In genomic region chr20:35303735-35304431, GRCh38 we compare ENCODE assay signal across 8 cellular contexts. TPM values are rescaled to one million over a fixed set of nuclear protein-coding genes. Genes with fewer than 3 reads are reported as not detected.
DNase-seq lines count a peak whose midpoint lies in the region; ATAC-seq and TF ChIP-seq lines count a peak whose summit lies in the region.

No MANE protein-coding gene starts in this region.

- H3K9me3 ChIP-seq in Loucy (ENCODE audit: insufficient read depth, low read depth, low read length) (no peaks in the 10 kb centered on the region), neural progenitor cell (ENCODE audit: low read depth) (no peaks in the 10 kb centered on the region)

- H3K9me2 ChIP-seq in Loucy (replicated peaks; ENCODE audit: low read depth, low read length): no peaks in the 10 kb centered on the region

- no peak overlapping the region for H3K27ac ChIP-seq in neural progenitor cell

- no peaks in the 10 kb centered on the region for H3F3A ChIP-seq in Loucy (ENCODE audit: low read depth)
- no peaks in the 10 kb centered on the region for H3F3A ChIP-seq in neural progenitor cell (ENCODE audit: low read depth)

- no peak overlapping the region for H3K4me3 Mint-ChIP-seq in neural progenitor cell
- peak overlapping the region; percentile 6 to 58 for H3K4me3 Mint-ChIP-seq in stimulated activated naive CD8-positive, alpha-beta T cell treated with anti-CD3 and anti-CD28 coated beads, Interleukin-15, amount 100 ng/mL, for 72 hours

- H4K20me1 ChIP-seq in Loucy (ENCODE audit: insufficient read depth, low read length, poor library complexity, severe bottlenecking): no peaks in the 10 kb centered on the region
- H4K20me1 ChIP-seq in neural progenitor cell (ENCODE audit: low read depth): no peaks in the 10 kb centered on the region

- H2AFZ ChIP-seq in Loucy (ENCODE audit: low read length) (no peak overlapping the region; the same call in 1 of the 2 replicates), neural progenitor cell (replicated peaks) (no peak overlapping the region)

- H3K4me1 Mint-ChIP-seq in neural progenitor cell: peaks cover 3% of the 10 kb centered on the region
- peaks cover 57% of the 10 kb centered on the region for H3K4me1 Mint-ChIP-seq in stimulated activated naive CD8-positive, alpha-beta T cell treated with anti-CD3 and anti-CD28 coated beads, Interleukin-15, amount 100 ng/mL, for 72 hours

- H3K79me2 ChIP-seq in Loucy (ENCODE audit: insufficient read depth, low read length) (no peaks in the 10 kb centered on the region), neural progenitor cell (ENCODE audit: low read depth) (no peaks in the 10 kb centered on the region)

- no peaks in the 10 kb centered on the region for H3K9me3 Mint-ChIP-seq in neural progenitor cell
- H3K9me3 Mint-ChIP-seq in stimulated activated naive CD8-positive, alpha-beta T cell treated with anti-CD3 and anti-CD28 coated beads, Interleukin-15, amount 100 ng/mL, for 72 hours: no peaks in the 10 kb centered on the region

- H3K36me3 Mint-ChIP-seq in neural progenitor cell: peaks cover 5% of the 10 kb centered on the region

- no peaks in the 10 kb centered on the region for H3K4me1 ChIP-seq in Loucy (ENCODE audit: insufficient read depth, low read length, poor library complexity, severe bottlenecking)
- H3K4me1 ChIP-seq in neural progenitor cell: no peaks in the 10 kb centered on the region

- in situ Hi-C loops in GM13976 (cut with MboI; ENCODE audit: low sequenced_read_pairs, unreplicated experiment): loop anchor here (10.0 kb wide), 1 partner anchor 141 kb away; no protein-coding TSS in a partner anchor

- TF ChIP-seq CTCF in GM13976 (IDR thresholded peaks at IDR 0.05; ENCODE audit: borderline replicate concordance, control extremely low read depth, extremely low read depth, insufficient read depth, missing control alignments) (peak; percentile 92), Loucy (conservative IDR thresholded peaks at IDR 0.05; ENCODE audit: low read length) (peak; percentile 94), fibroblast of pulmonary artery (IDR thresholded peaks at IDR 0.05; ENCODE audit: low read length, missing control alignments) (peak; percentile 91), neural progenitor cell (IDR thresholded peaks at IDR 0.05) (peak; percentile 96)

- H3K4me3 ChIP-seq in Loucy (ENCODE audit: low read length, poor library complexity, severe bottlenecking) (no peak overlapping the region), fibroblast of pulmonary artery (replicated peaks; ENCODE audit: low read depth, low read length) (no peak overlapping the region), neural progenitor cell (no peak overlapping the region)

- H3K27me3 Mint-ChIP-seq in neural progenitor cell (ENCODE audit: insufficient read depth, low read depth): no peaks in the 10 kb centered on the region
- H3K27me3 Mint-ChIP-seq in stimulated activated naive CD8-positive, alpha-beta T cell treated with anti-CD3 and anti-CD28 coated beads, Interleukin-15, amount 100 ng/mL, for 72 hours: no peaks in the 10 kb centered on the region

- ATAC-seq in stimulated activated naive CD8-positive, alpha-beta T cell treated with anti-CD3 and anti-CD28 coated beads, Interleukin-15, amount 100 ng/mL, for 72 hours: peak; percentile 67
- no peak for ATAC-seq in HG02870 (IDR thresholded peaks at IDR 0.05; ENCODE audit: unreplicated experiment)

- H3K27me3 ChIP-seq in Loucy (ENCODE audit: insufficient read depth, low read length, poor library complexity, severe bottlenecking) (no peaks in the 10 kb centered on the region), neural progenitor cell (no peaks in the 10 kb centered on the region)

- H3K9ac ChIP-seq in Loucy (ENCODE audit: low read depth, low read length, poor library complexity, severe bottlenecking): no peak overlapping the region
- no peak overlapping the region for H3K9ac ChIP-seq in neural progenitor cell

- DNase-seq in GM13976 (ENCODE audit: low spot score) (peak; percentile 90), RKO (ENCODE audit: low spot score) (peak; percentile 90), activated T-helper 1 cell treated with Interleukin-2 at 50 U/mL for 16 hours (ENCODE audit: low read depth) (peak; percentile 61), fibroblast of pulmonary artery (ENCODE audit: low read depth) (peak; percentile 94), neural progenitor cell (ENCODE audit: low spot score) (peak; percentile 91)
- peak; percentile 87 to 88 for DNase-seq in stimulated activated naive CD8-positive, alpha-beta T cell treated with anti-CD3 and anti-CD28 coated beads, Interleukin-15, amount 100 ng/mL, for 72 hours

- H3K4me2 ChIP-seq in Loucy (ENCODE audit: low read depth, low read length, poor library complexity, severe bottlenecking): no peak overlapping the region
- H3K4me2 ChIP-seq in neural progenitor cell: peak overlapping the region; percentile 33

- H3K36me3 ChIP-seq in Loucy (ENCODE audit: insufficient read depth, low read length) (peaks cover 7% of the 10 kb centered on the region; the same call in 1 of the 2 replicates), neural progenitor cell (no peaks in the 10 kb centered on the region)

- no peak overlapping the region for H3K27ac Mint-ChIP-seq in neural progenitor cell
- peak overlapping the region in 1 of 2 donors; percentile 48 for H3K27ac Mint-ChIP-seq in stimulated activated naive CD8-positive, alpha-beta T cell treated with anti-CD3 and anti-CD28 coated beads, Interleukin-15, amount 100 ng/mL, for 72 hours

RNA-seq across cellular contexts. Expression of gene FAM83C, which starts 11.7 kb away (rescaled TPM):
- not detected in 2 replicates for total RNA-seq in neural progenitor cell (ENCODE audit: low replicate concordance)

RNA-seq across cellular contexts. Expression of gene EIF6, which starts 19.3 kb away (rescaled TPM):
- 47.5 and 71.4 TPM in 2 replicates for total RNA-seq in neural progenitor cell (ENCODE audit: low replicate concordance)

RNA-seq across cellular contexts. Expression of gene MMP24OS, which starts 26.0 kb away (rescaled TPM):
- total RNA-seq in neural progenitor cell (ENCODE audit: low replicate concordance): 2.9 and 12.0 TPM in 2 replicates
